In the genomic region with DNA sequence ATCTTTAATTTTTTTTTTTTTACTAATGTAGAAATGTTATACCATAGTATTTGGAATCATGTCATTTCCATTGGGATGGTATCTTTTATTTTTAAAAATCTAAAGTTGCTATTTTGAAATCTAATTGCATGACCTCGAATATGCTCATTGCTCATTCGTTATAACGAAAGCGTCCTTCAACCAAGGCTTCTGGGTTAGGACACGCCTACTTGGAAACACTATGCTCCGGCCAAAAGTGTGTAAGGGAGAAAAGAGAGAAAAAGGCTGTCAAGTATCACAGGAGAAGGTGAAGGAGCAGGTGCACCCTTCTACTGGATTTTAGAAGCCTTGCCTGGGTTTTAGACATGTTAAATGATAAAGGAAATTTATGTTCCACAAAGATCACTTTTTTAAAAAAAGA, we compare ENCODE assay signal across 23 cellular contexts.
"Had no signal": no experiment of that assay in that cellular context is flagged by ENCODE, and none has a peak within 500 bp of the region (broad histone marks: within the 10 kb centered on the region; RNA-seq: fewer than 3 reads in every experiment).

No MANE protein-coding gene starts in this region.

- H3K4me2 ChIP-seq: SK-N-SH had no signal

- FAIRE-seq: bronchial epithelial cell, K562 had no signal

- H3K9ac ChIP-seq: SK-N-SH had no signal

- H3K4me3 ChIP-seq: ascending aorta, body of pancreas, K562, SJCRH30 had no signal

- ATAC-seq: activated CD8-positive, alpha-beta T cell treated with anti-CD3 and anti-CD28 coated beads, Interleukin-2, amount 10 ng/mL, durations not matched to agents 7 days and 5 days; body of pancreas; K562; Right ventricle myocardium inferior had no signal

- H3K4me3 Mint-ChIP-seq: activated CD8-positive, alpha-beta T cell treated with anti-CD3 and anti-CD28 coated beads, Interleukin-2, amount 10 ng/mL, durations not matched to agents 7 days and 5 days; activated naive CD8-positive, alpha-beta T cell treated with anti-CD3 and anti-CD28 coated beads, Interleukin-2, amount 10 ng/mL, durations not matched to agents 7 days and 5 days had no signal

- DNase-seq: activated CD4-positive, alpha-beta T cell treated with anti-CD3 and anti-CD28 coated beads for 4 hours; activated CD8-positive, alpha-beta memory T cell treated with anti-CD3 and anti-CD28 coated beads, Interleukin-2, amount 50 U/mL, for 48 hours; activated CD8-positive, alpha-beta T cell treated with anti-CD3 and anti-CD28 coated beads, Interleukin-2, amount 10 ng/mL, durations not matched to agents 7 days and 5 days; activated naive CD4-positive, alpha-beta T cell treated with anti-CD3 and anti-CD28 coated beads, Interleukin-2, amount 50 U/mL, for 16 hours; activated naive CD8-positive, alpha-beta T cell treated with anti-CD3 and anti-CD28 coated beads, Interleukin-2, amount 10 ng/mL, durations not matched to agents 7 days and 5 days; activated T-cell treated with anti-CD3 and anti-CD28 coated beads, Interleukin-2, amount 50 U/mL, for 1 hour; body of pancreas; central memory CD4-positive, alpha-beta T cell; Karpas-422; NCI-H1105; NCI-H1436; NCI-H1694 treated with DMSO at 0.1 percent for 48 hours; NCI-H2029 treated with DMSO at 0.1 percent for 48 hours; NCI-H524; RPMI8226; SJCRH30; SK-N-SH; T-helper 1 cell had no signal

- H3K27ac Mint-ChIP-seq: activated CD8-positive, alpha-beta T cell treated with anti-CD3 and anti-CD28 coated beads, Interleukin-2, amount 10 ng/mL, durations not matched to agents 7 days and 5 days; activated naive CD8-positive, alpha-beta T cell treated with anti-CD3 and anti-CD28 coated beads, Interleukin-2, amount 10 ng/mL, durations not matched to agents 7 days and 5 days had no signal

- H3K36me3 ChIP-seq: ascending aorta, SJCRH30 had no signal

- H3K9me3 ChIP-seq: ascending aorta, body of pancreas, SJCRH30, SK-N-SH had no signal

- H3K27ac ChIP-seq: ascending aorta, body of pancreas, SJCRH30, VCaP had no signal

- H3K27me3 ChIP-seq: ascending aorta, body of pancreas had no signal

- H3K4me1 ChIP-seq: body of pancreas, SJCRH30 had no signal
